Comparison of ENCODE assay signal across 13 cellular contexts in the genomic region with DNA sequence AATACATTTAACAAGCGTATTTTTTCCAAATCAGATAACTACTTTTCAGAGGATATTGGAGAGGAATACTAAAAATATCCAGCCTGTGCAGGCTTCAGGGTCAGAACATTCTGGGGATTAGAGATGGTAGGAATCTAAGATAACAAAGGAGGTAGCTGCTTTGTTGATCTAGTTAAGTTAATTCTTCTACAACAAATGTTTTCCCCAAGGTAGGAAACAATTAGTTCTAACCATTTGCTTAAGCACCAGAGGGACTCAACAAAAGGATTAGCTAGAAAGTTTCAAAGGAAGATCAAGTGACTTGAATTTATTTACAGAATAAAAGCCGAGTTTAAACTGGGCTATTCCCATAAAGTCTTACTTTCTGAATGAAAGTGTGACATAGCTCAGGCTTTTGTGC.
DNase-seq lines count a peak whose midpoint lies in the region; ATAC-seq and TF ChIP-seq lines count a peak whose summit lies in the region.
"Had no signal": no experiment of that assay in that cellular context is flagged by ENCODE, and none has a peak within 500 bp of the region (broad histone marks: within the 10 kb centered on the region; RNA-seq: fewer than 3 reads in every experiment).

No MANE protein-coding gene starts in this region.

- H3K79me2 ChIP-seq in GM23338 (replicated peaks; ENCODE audit: insufficient read depth) (no peaks in the 10 kb centered on the region), mesendoderm (ENCODE audit: control insufficient read depth, insufficient read depth, low read length) (no peaks in the 10 kb centered on the region)

- H4K5ac ChIP-seq in mesendoderm (ENCODE audit: low read length) = no peak overlapping the region

- H3K9ac ChIP-seq in endodermal cell (ENCODE audit: extremely low read depth, low read length, poor library complexity, severe bottlenecking) (no peak overlapping the region), mesendoderm (ENCODE audit: low read length) (no peak overlapping the region)
- H3K9ac ChIP-seq: BLaER1 had no signal

- H3K18ac ChIP-seq in mesendoderm (ENCODE audit: low read length) = no peak overlapping the region

- H2BK15ac ChIP-seq in mesendoderm (replicated peaks; ENCODE audit: low read depth) = no peak overlapping the region

- H3K4me1 ChIP-seq in GM23338 (ENCODE audit: insufficient read depth) = peaks cover 13% of the 10 kb centered on the region
- no peaks in the 10 kb centered on the region for H3K4me1 ChIP-seq in endodermal cell (ENCODE audit: control insufficient read depth, insufficient read depth, low read length)
- no peaks in the 10 kb centered on the region for H3K4me1 ChIP-seq in mesendoderm (ENCODE audit: control insufficient read depth, low read depth, low read length)
- H3K4me1 ChIP-seq: BLaER1 had no signal

- no peak overlapping the region for H3K4me3 Mint-ChIP-seq in GM23338
- H3K4me3 Mint-ChIP-seq in endodermal cell = no peak overlapping the region
- H3K4me3 Mint-ChIP-seq: CD4-positive, CD25-positive, alpha-beta regulatory T cell; H9 had no signal

- H3K36me3 ChIP-seq in GM23338 (ENCODE audit: insufficient read depth) (no peaks in the 10 kb centered on the region), endodermal cell (ENCODE audit: control insufficient read depth, insufficient read depth, low read length) (no peaks in the 10 kb centered on the region), mesendoderm (ENCODE audit: control insufficient read depth, insufficient read depth, low read length) (no peaks in the 10 kb centered on the region)
- H3K36me3 ChIP-seq: BLaER1 had no signal

- no peaks in the 10 kb centered on the region for H3K27me3 Mint-ChIP-seq in GM23338 (ENCODE audit: insufficient read depth, low read depth, poor library complexity)
- peaks cover 8% of the 10 kb centered on the region for H3K27me3 Mint-ChIP-seq in endodermal cell (ENCODE audit: insufficient read depth)
- H3K27me3 Mint-ChIP-seq: CD4-positive, CD25-positive, alpha-beta regulatory T cell had no signal

- no peak overlapping the region for H2AFZ ChIP-seq in GM23338

- H3K4me2 ChIP-seq in GM23338 (no peak overlapping the region), mesendoderm (ENCODE audit: low read length) (no peak overlapping the region)
- H3K4me2 ChIP-seq: BLaER1 had no signal

- H3K9me3 Mint-ChIP-seq in GM23338 (peaks cover 7% of the 10 kb centered on the region; the same call in 2 of the 3 replicates), endodermal cell (peaks cover 10% of the 10 kb centered on the region)

- H4K20me1 ChIP-seq in GM23338 (replicated peaks; ENCODE audit: insufficient read depth) = no peaks in the 10 kb centered on the region
- H4K20me1 ChIP-seq: BLaER1 had no signal

- no peaks in the 10 kb centered on the region for H3F3A ChIP-seq in GM23338 (replicated peaks; ENCODE audit: low read depth)

- TF ChIP-seq CTCF in GM23338 (conservative IDR thresholded peaks at IDR 0.05; ENCODE audit: low read depth in 2 of 2) = no peak
- no peak for TF ChIP-seq CTCF in endodermal cell (conservative IDR thresholded peaks at IDR 0.05)
- no peak for TF ChIP-seq CTCF in RWPE1 (conservative IDR thresholded peaks at IDR 0.05; ENCODE audit: low read depth)

- 21 to 33% methylated on average over 1 of the region's 2 CpGs for WGBS in endodermal cell (ENCODE audit: insufficient coverage in 1 of 2, insufficient read length in 1 of 2), 2 experiments
- no CpG with 5 or more reads among the region's 2 CpGs for WGBS in mesendoderm (ENCODE audit: extremely low coverage, insufficient coverage, low lambda C conversion rate)

- H3K4ac ChIP-seq in mesendoderm (ENCODE audit: low read depth, low read length) = no peak overlapping the region

- H4K8ac ChIP-seq in mesendoderm (ENCODE audit: low read depth, low read length) = no peak overlapping the region

- H3K27me3 ChIP-seq in GM23338 (ENCODE audit: insufficient read depth) (no peaks in the 10 kb centered on the region), endodermal cell (ENCODE audit: control insufficient read depth, insufficient read depth, low read length, poor library complexity, severe bottlenecking) (no peaks in the 10 kb centered on the region), mesendoderm (ENCODE audit: insufficient read depth, low read length, poor library complexity) (no peaks in the 10 kb centered on the region)
- H3K27me3 ChIP-seq: BLaER1 had no signal

- DNase-seq in GM23338 (ENCODE audit: low spot score) (peak; percentile 70), NCI-H82 treated with DMSO at 0.1 percent for 48 hours (lab: John Stamatoyannopoulos, UW; ENCODE audit: unreplicated experiment) (peak; percentile 0), endodermal cell (no peak), mesendoderm (peak; percentile 70), NCI-H524 (lab: John Stamatoyannopoulos, UW) (no peak), mucosa of gallbladder (ENCODE audit: low spot score) (no peak), RWPE1 (ENCODE audit: low spot score) (no peak)
- DNase-seq: 8988T; AML-193; CD4-positive, CD25-positive, alpha-beta regulatory T cell; H9 had no signal

- no peak overlapping the region for H2AK5ac ChIP-seq in mesendoderm (ENCODE audit: low read length)

- no peak overlapping the region for H3K56ac ChIP-seq in mesendoderm (ENCODE audit: low read length)

- H3K23ac ChIP-seq in mesendoderm (ENCODE audit: low read length) = no peak overlapping the region

- H3K36me3 Mint-ChIP-seq in GM23338 (ENCODE audit: low read depth) = no peaks in the 10 kb centered on the region
- H3K36me3 Mint-ChIP-seq in endodermal cell (ENCODE audit: low read depth) = no peaks in the 10 kb centered on the region
- H3K36me3 Mint-ChIP-seq: CD4-positive, CD25-positive, alpha-beta regulatory T cell had no signal

- CTCF ChIA-PET in RWPE1 (lab: Yijun Ruan, JAX) = interaction anchor here (1.1 kb wide), 1 partner anchor 13 kb away, joined by 3 read pairs; no protein-coding TSS in a partner anchor

- H3K4me3 ChIP-seq in GM23338 (no peak overlapping the region), endodermal cell (ENCODE audit: low read length) (peak overlapping the region; percentile 16), mesendoderm (ENCODE audit: low read length) (no peak overlapping the region)
- H3K4me3 ChIP-seq: BLaER1 had no signal

- H3K9me2 ChIP-seq in GM23338 (ENCODE audit: insufficient read depth) = no peaks in the 10 kb centered on the region

- H3K79me1 ChIP-seq in mesendoderm (ENCODE audit: low read length) = no peaks in the 10 kb centered on the region

- no peaks in the 10 kb centered on the region for H3K9me3 ChIP-seq in endodermal cell (ENCODE audit: control insufficient read depth, low read length)
- H3K9me3 ChIP-seq: BLaER1 had no signal

- ATAC-seq in GM23338 = peak; percentile 86
- no peak for ATAC-seq in HG03439 (IDR thresholded peaks at IDR 0.05; ENCODE audit: unreplicated experiment)

- H3K4me1 Mint-ChIP-seq in GM23338 (peaks cover 10% of the 10 kb centered on the region), endodermal cell (peaks cover 16% of the 10 kb centered on the region)
- H3K4me1 Mint-ChIP-seq: CD4-positive, CD25-positive, alpha-beta regulatory T cell had no signal

- no peak overlapping the region for H2BK5ac ChIP-seq in mesendoderm (ENCODE audit: low read length)

- no peak overlapping the region for H3K27ac ChIP-seq in GM23338 (ENCODE audit: low read depth)
- no peak overlapping the region for H3K27ac ChIP-seq in endodermal cell (ENCODE audit: low read depth, low read length)
- no peak overlapping the region for H3K27ac ChIP-seq in mesendoderm (ENCODE audit: low read depth, low read length)
- H3K27ac ChIP-seq in RWPE1 = no peak overlapping the region
- H3K27ac ChIP-seq: BLaER1 had no signal

- no peak overlapping the region for H2BK120ac ChIP-seq in mesendoderm (ENCODE audit: low read depth, low read length)

- POLR2A ChIA-PET in RWPE1 (lab: Yijun Ruan, JAX; ENCODE audit: low non-redundant PET) = no interaction called here

- H3K27ac Mint-ChIP-seq in GM23338 (no peak overlapping the region), endodermal cell (no peak overlapping the region)
- H3K27ac Mint-ChIP-seq: CD4-positive, CD25-positive, alpha-beta regulatory T cell had no signal

Comparison
In these comparisons a context has a peak if more than half of its experiments do, and no peak if none do; other contexts are left out.
1. DNase-seq: peak in GM23338 (single experiment), NCI-H82 treated with DMSO at 0.1 percent for 48 hours (single experiment) and mesendoderm (single experiment); none in endodermal cell (single experiment), NCI-H524 (0 of 2), mucosa of gallbladder (single experiment) and RWPE1 (single experiment).